In the genomic region with DNA sequence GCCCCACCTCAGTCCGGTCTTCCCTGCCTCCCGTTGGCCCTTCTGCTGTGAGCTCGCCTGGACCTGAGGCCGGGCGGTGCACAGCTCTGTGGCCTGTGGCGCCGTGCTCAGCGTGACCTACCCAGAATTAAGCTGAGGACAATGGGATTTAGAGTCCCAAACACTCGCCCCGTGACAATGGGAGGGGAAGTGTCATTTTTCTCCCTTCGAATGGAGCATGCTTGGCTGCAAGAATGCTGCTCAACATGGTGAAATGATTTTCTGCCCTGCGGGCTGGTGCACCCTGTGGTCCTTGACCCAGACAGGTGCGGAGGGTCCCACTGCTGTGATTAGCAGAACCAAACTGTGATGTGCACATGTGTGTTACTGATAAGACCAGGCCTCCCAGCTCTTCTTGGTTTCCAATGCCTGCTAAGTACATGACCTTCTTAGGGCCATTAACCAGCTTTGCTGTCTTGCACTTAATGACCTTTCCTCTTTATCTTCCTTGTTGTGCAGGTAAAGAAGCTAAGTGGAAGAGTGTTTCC, we compare ENCODE assay signal across 1 cellular context.
TF ChIP-seq lines count a peak whose summit lies in the region.

No MANE protein-coding gene starts in this region.

TF ChIP-seq in GM23338, 12 proteins besides CTCF, POLR2A, EP300 and RAD21 (continued from another document):
- TF ChIP-seq ZNF462 (CRISPR knock-in tag; IDR thresholded peaks at IDR 0.05) (no peak), REST (IDR thresholded peaks at IDR 0.05; ENCODE audit: unreplicated experiment) (no peak), CREB1 (CRISPR knock-in tag; IDR thresholded peaks at IDR 0.05; ENCODE audit: low read depth) (no peak), STAT1 (IDR thresholded peaks at IDR 0.05; ENCODE audit: unreplicated experiment) (no peak), POLR2AphosphoS5 (IDR thresholded peaks at IDR 0.05; ENCODE audit: low read depth) (no peak), EZH2phosphoT487 (IDR thresholded peaks at IDR 0.05; ENCODE audit: unreplicated experiment) (no peak), EZH2 (IDR thresholded peaks at IDR 0.05; ENCODE audit: low read depth, unreplicated experiment) (no peak), NANOG (IDR thresholded peaks at IDR 0.05; ENCODE audit: borderline replicate concordance) (no peak), ZNF331 (CRISPR knock-in tag; IDR thresholded peaks at IDR 0.05; ENCODE audit: low read depth) (no peak), ZNF114 (CRISPR knock-in tag; IDR thresholded peaks at IDR 0.05) (no peak)
- TF ChIP-seq, protein P1, sequence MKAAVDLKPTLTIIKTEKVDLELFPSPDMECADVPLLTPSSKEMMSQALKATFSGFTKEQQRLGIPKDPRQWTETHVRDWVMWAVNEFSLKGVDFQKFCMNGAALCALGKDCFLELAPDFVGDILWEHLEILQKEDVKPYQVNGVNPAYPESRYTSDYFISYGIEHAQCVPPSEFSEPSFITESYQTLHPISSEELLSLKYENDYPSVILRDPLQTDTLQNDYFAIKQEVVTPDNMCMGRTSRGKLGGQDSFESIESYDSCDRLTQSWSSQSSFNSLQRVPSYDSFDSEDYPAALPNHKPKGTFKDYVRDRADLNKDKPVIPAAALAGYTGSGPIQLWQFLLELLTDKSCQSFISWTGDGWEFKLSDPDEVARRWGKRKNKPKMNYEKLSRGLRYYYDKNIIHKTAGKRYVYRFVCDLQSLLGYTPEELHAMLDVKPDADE (IDR thresholded peaks at IDR 0.05), result no peak
TF ChIP-seq in GM23338: peak in this region for 0.
